Comparison of ENCODE assay signal across 11 cellular contexts in the genomic region with DNA sequence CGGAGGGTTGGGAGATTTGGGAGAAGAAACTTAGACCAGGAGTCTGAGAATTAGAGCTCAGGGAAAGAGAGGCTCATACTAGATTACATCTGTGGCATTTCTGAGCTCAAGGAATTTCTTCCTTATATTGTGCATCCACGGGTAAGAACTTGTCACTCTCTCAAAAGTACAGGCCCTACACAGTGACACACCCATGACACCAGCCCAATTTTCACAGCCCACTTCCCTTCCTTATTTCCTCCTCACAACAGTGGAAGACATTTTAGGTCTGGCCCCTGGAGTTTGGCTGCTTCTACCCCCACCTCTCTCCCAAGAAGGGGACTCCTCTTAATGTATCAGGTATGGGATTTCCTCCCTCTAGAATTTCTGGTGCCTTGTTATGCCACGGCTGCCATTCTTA. TPM values are rescaled to one million over a fixed set of nuclear protein-coding genes. Genes with fewer than 3 reads are reported as not detected.
DNase-seq lines count a peak whose midpoint lies in the region; ATAC-seq and TF ChIP-seq lines count a peak whose summit lies in the region.
"Had no signal": no experiment of that assay in that cellular context is flagged by ENCODE, and none has a peak within 500 bp of the region (broad histone marks: within the 10 kb centered on the region; RNA-seq: fewer than 3 reads in every experiment).

No MANE protein-coding gene starts in this region.

- H3K27ac Mint-ChIP-seq in activated CD4-positive, alpha-beta memory T cell treated with anti-CD3 and anti-CD28 coated beads, Interleukin-2, amount 10 ng/mL, durations not matched to agents 7 days and 5 days, result peak overlapping the region; percentile 48
- no peak overlapping the region for H3K27ac Mint-ChIP-seq in activated CD4-positive, alpha-beta memory T cell treated with anti-CD3 and anti-CD28 coated beads for 36 hours

- WGBS in esophagus, 2 donors, result 49% methylated on average over 3 of the region's 3 CpGs
- WGBS in gastroesophageal sphincter (ENCODE audit: low coverage in 1 of 2), 2 donors, result 63 to 83% methylated on average over 3 of the region's 3 CpGs
- 75 to 83% (median 81%) methylated on average over 3 of the region's 3 CpGs for WGBS in ovary, 3 donors

- TF ChIP-seq EP300 in gastroesophageal sphincter (IDR thresholded peaks at IDR 0.05) (no peak), ovary (IDR thresholded peaks at IDR 0.05) (no peak)

- no peaks in the 10 kb centered on the region for H3K9me3 Mint-ChIP-seq in activated CD4-positive, alpha-beta memory T cell treated with anti-CD3 and anti-CD28 coated beads, Interleukin-2, amount 10 ng/mL, durations not matched to agents 7 days and 5 days
- H3K9me3 Mint-ChIP-seq in activated CD4-positive, alpha-beta memory T cell treated with anti-CD3 and anti-CD28 coated beads for 36 hours, result no peaks in the 10 kb centered on the region

- no peak for ATAC-seq in gastroesophageal sphincter
- ATAC-seq in activated CD4-positive, CD25-positive, alpha-beta regulatory T cell treated with anti-CD3 and anti-CD28 coated beads, Interleukin-2, amount 50 U/mL, for 24 hours, result no peak

- TF ChIP-seq POLR2A in gastroesophageal sphincter (IDR thresholded peaks at IDR 0.05), result no peak
- no peak for TF ChIP-seq POLR2A in ovary (IDR thresholded peaks at IDR 0.05)

- POLR2A ChIA-PET in activated CD4-positive, alpha-beta memory T cell treated with anti-CD3 and anti-CD28 coated beads, Interleukin-2, amount 10 ng/mL, durations not matched to agents 7 days and 5 days (lab: Charles Lee), result interaction anchor here (1.0 to 1.4 kb wide), 2 partner anchors 17 to 104 kb away, joined by 3 read pairs; a partner anchor contains a TSS
- POLR2A ChIA-PET in activated CD4-positive, alpha-beta memory T cell treated with anti-CD3 and anti-CD28 coated beads for 36 hours (lab: Charles Lee), result interaction anchor here (0.6 to 0.9 kb wide), 3 partner anchors 18 to 61 kb away, joined by 4 to 5 read pairs (median 4); no protein-coding TSS in a partner anchor

- CTCF ChIA-PET in activated CD4-positive, alpha-beta memory T cell treated with anti-CD3 and anti-CD28 coated beads, Interleukin-2, amount 10 ng/mL, durations not matched to agents 7 days and 5 days (lab: Charles Lee), result interaction anchor here (0.5 to 3.6 kb wide), 11 partner anchors 8 to 142 kb away, joined by 3 to 25 read pairs (median 4); no protein-coding TSS in a partner anchor
- CTCF ChIA-PET in activated CD4-positive, alpha-beta memory T cell treated with anti-CD3 and anti-CD28 coated beads for 36 hours (lab: Charles Lee), result interaction anchor here (0.5 to 2.9 kb wide), 16 partner anchors 9 to 403 kb away, joined by 3 to 31 read pairs (median 4); a partner anchor contains a TSS

- no peaks in the 10 kb centered on the region for H3K9me3 ChIP-seq in esophagus (ENCODE audit: control insufficient read depth in 2 of 2, insufficient read depth in 1 of 2, low read depth in 1 of 2, low read length in 1 of 2)
- no peaks in the 10 kb centered on the region for H3K9me3 ChIP-seq in osteoblast (ENCODE audit: low read depth, low read length)
- H3K9me3 ChIP-seq in gastroesophageal sphincter, result no peaks in the 10 kb centered on the region
- no peaks in the 10 kb centered on the region for H3K9me3 ChIP-seq in ovary
- H3K9me3 ChIP-seq: body of pancreas had no signal

- H2AFZ ChIP-seq in osteoblast (ENCODE audit: low read length), result no peak overlapping the region

- no peak overlapping the region for H3K4me3 Mint-ChIP-seq in activated CD4-positive, alpha-beta memory T cell treated with anti-CD3 and anti-CD28 coated beads, Interleukin-2, amount 10 ng/mL, durations not matched to agents 7 days and 5 days
- H3K4me3 Mint-ChIP-seq in activated CD4-positive, alpha-beta memory T cell treated with anti-CD3 and anti-CD28 coated beads for 36 hours, result no peak overlapping the region

- H3K4me2 ChIP-seq in osteoblast (ENCODE audit: insufficient read depth, low read length), result no peak overlapping the region

- intact Hi-C loops in activated CD4-positive, alpha-beta memory T cell treated with anti-CD3 and anti-CD28 coated beads for 36 hours (cut with micrococcal nuclease), result no loop called here
- intact Hi-C loops in ovary (cut with DNase I), result no loop called here

- peaks cover 0 to 21% of the 10 kb centered on the region in 2 donors for H3K4me1 ChIP-seq in esophagus (ENCODE audit: control insufficient read depth in 2 of 2, insufficient read depth in 2 of 2, low read length in 1 of 2)
- no peaks in the 10 kb centered on the region for H3K4me1 ChIP-seq in osteoblast (ENCODE audit: insufficient read depth, low read length)
- peaks cover 0 to 21% (median 4%) of the 10 kb centered on the region in 3 donors for H3K4me1 ChIP-seq in gastroesophageal sphincter
- H3K4me1 ChIP-seq in ovary (ENCODE audit: insufficient read depth), result peaks cover 2% of the 10 kb centered on the region
- H3K4me1 ChIP-seq: body of pancreas had no signal

- TF ChIP-seq CTCF in osteoblast (IDR thresholded peaks at IDR 0.05; ENCODE audit: extremely low read depth, low read depth, low read length) (no peak), gastroesophageal sphincter (IDR thresholded peaks at IDR 0.05) (no peak), ovary (IDR thresholded peaks at IDR 0.05) (no peak)

- H3K79me2 ChIP-seq in osteoblast (ENCODE audit: insufficient read depth, low read length), result no peaks in the 10 kb centered on the region

- H3K36me3 Mint-ChIP-seq in activated CD4-positive, alpha-beta memory T cell treated with anti-CD3 and anti-CD28 coated beads, Interleukin-2, amount 10 ng/mL, durations not matched to agents 7 days and 5 days (ENCODE audit: low read depth), result peaks cover 58% of the 10 kb centered on the region
- peaks cover 24% of the 10 kb centered on the region for H3K36me3 Mint-ChIP-seq in activated CD4-positive, alpha-beta memory T cell treated with anti-CD3 and anti-CD28 coated beads for 36 hours

- H3K36me3 ChIP-seq in esophagus (ENCODE audit: control insufficient read depth in 2 of 2, insufficient read depth in 2 of 2, low read length in 1 of 2) (peaks cover 4% of the 10 kb centered on the region in 2 donors), osteoblast (ENCODE audit: insufficient read depth, low read length) (peaks cover 61% of the 10 kb centered on the region), gastroesophageal sphincter (peaks cover 2 to 56% of the 10 kb centered on the region in 2 donors), ovary (no peaks in the 10 kb centered on the region)

- H3K4me3 ChIP-seq in esophagus (ENCODE audit: low read depth in 1 of 2, low read length in 2 of 2), result no peak overlapping the region
- no peak overlapping the region for H3K4me3 ChIP-seq in osteoblast (ENCODE audit: insufficient read depth, low read length)
- H3K4me3 ChIP-seq in gastroesophageal sphincter, result no peak overlapping the region
- H3K4me3 ChIP-seq in ovary, result no peak overlapping the region
- H3K4me3 ChIP-seq: body of pancreas had no signal

- H3K4me1 Mint-ChIP-seq in activated CD4-positive, alpha-beta memory T cell treated with anti-CD3 and anti-CD28 coated beads, Interleukin-2, amount 10 ng/mL, durations not matched to agents 7 days and 5 days, result peaks cover 48% of the 10 kb centered on the region
- peaks cover 22% of the 10 kb centered on the region for H3K4me1 Mint-ChIP-seq in activated CD4-positive, alpha-beta memory T cell treated with anti-CD3 and anti-CD28 coated beads for 36 hours (ENCODE audit: low read depth)

- H4K20me1 ChIP-seq in osteoblast (ENCODE audit: insufficient read depth, low read length), result peaks cover 27% of the 10 kb centered on the region

- H3K27me3 Mint-ChIP-seq in activated CD4-positive, alpha-beta memory T cell treated with anti-CD3 and anti-CD28 coated beads, Interleukin-2, amount 10 ng/mL, durations not matched to agents 7 days and 5 days, result no peaks in the 10 kb centered on the region
- no peaks in the 10 kb centered on the region for H3K27me3 Mint-ChIP-seq in activated CD4-positive, alpha-beta memory T cell treated with anti-CD3 and anti-CD28 coated beads for 36 hours

- no peak for DNase-seq in activated CD4-positive, alpha-beta memory T cell treated with anti-CD3 and anti-CD28 coated beads, Interleukin-2, amount 10 ng/mL, durations not matched to agents 7 days and 5 days
- DNase-seq in activated CD4-positive, alpha-beta memory T cell treated with anti-CD3 and anti-CD28 coated beads for 36 hours, result no peak
- peak; percentile 52 for DNase-seq in NOMO-1 treated with DMSO at 0.1 percent for 48 hours (lab: John Stamatoyannopoulos, UW; ENCODE audit: unreplicated experiment)
- peak; percentile 51 for DNase-seq in osteoblast (ENCODE audit: insufficient read length, low spot score, missing footprints)
- DNase-seq in ovary, result no peak

- H3K27me3 ChIP-seq in esophagus (ENCODE audit: control insufficient read depth in 1 of 2, insufficient read depth in 2 of 2, low read length in 2 of 2), result no peaks in the 10 kb centered on the region
- H3K27me3 ChIP-seq in osteoblast (ENCODE audit: insufficient read depth, low read length), result no peaks in the 10 kb centered on the region
- no peaks in the 10 kb centered on the region for H3K27me3 ChIP-seq in gastroesophageal sphincter
- H3K27me3 ChIP-seq in ovary, result no peaks in the 10 kb centered on the region
- H3K27me3 ChIP-seq: body of pancreas had no signal

- H3K27ac ChIP-seq in esophagus (ENCODE audit: low read depth in 2 of 2, low read length in 1 of 2) (peak overlapping the region; percentile 52 to 75), osteoblast (ENCODE audit: low read depth, low read length) (no peak overlapping the region), gastroesophageal sphincter (peak overlapping the region in 2 of 4 donors; percentile 19 to 38), ovary (no peak overlapping the region)
- H3K27ac ChIP-seq: body of pancreas had no signal

RNA-seq across cellular contexts. Expression of a gene that starts 9.2 kb away (rescaled TPM):
- 1 to 10 TPM in 1 of 2 experiments, under 1 TPM in 1; 0.38 to 1.2 TPM for total RNA-seq in activated CD4-positive, alpha-beta memory T cell treated with anti-CD3 and anti-CD28 coated beads, Interleukin-2, amount 10 ng/mL, durations not matched to agents 7 days and 5 days
- 1 to 10 TPM; 1.3 TPM for total RNA-seq in activated CD4-positive, alpha-beta memory T cell treated with anti-CD3 and anti-CD28 coated beads for 36 hours
- polyA plus RNA-seq in esophagus (10 to 100 TPM; 44.6 to 49.9 TPM), ovary (1 to 10 TPM; 3.6 to 4.5 TPM)
- total RNA-seq in osteoblast (0.72 and 0.88 TPM in 2 replicates), gastroesophageal sphincter (10 to 100 TPM in 3 of 4 donors, 1 to 10 TPM in 1; 7.5 to 28.0 (median 19.5) TPM), ovary (10 to 100 TPM in 1 of 7 donors, 1 to 10 TPM in 6; 4.3 to 30.5 (median 6.5) TPM)

RNA-seq across cellular contexts. Expression of a gene that starts 25.3 kb away (rescaled TPM):
- total RNA-seq in activated CD4-positive, alpha-beta memory T cell treated with anti-CD3 and anti-CD28 coated beads, Interleukin-2, amount 10 ng/mL, durations not matched to agents 7 days and 5 days, result 100 to 1,000 TPM; 102 to 107 TPM
- 10 to 100 TPM; 33.8 to 34.9 TPM for total RNA-seq in activated CD4-positive, alpha-beta memory T cell treated with anti-CD3 and anti-CD28 coated beads for 36 hours
- polyA plus RNA-seq in esophagus (10 to 100 TPM; 20.0 to 42.8 TPM), ovary (10 to 100 TPM; 37.4 to 100.0 TPM)
- total RNA-seq in osteoblast (336 and 401 TPM in 2 replicates), gastroesophageal sphincter (100 to 1,000 TPM; 141 to 908 (median 220) TPM), ovary (10 to 100 TPM; 32.6 to 82.5 (median 41.5) TPM)

RNA-seq across cellular contexts. Expression of a gene that starts 29.5 kb away (rescaled TPM):
- total RNA-seq in activated CD4-positive, alpha-beta memory T cell treated with anti-CD3 and anti-CD28 coated beads, Interleukin-2, amount 10 ng/mL, durations not matched to agents 7 days and 5 days, result under 1 TPM; 0.18 to 0.25 TPM
- 1 to 10 TPM; 2.4 to 2.6 TPM for total RNA-seq in activated CD4-positive, alpha-beta memory T cell treated with anti-CD3 and anti-CD28 coated beads for 36 hours
- polyA plus RNA-seq in esophagus, result under 1 TPM; 0.29 TPM
- 0.36 TPM in 1 of 2 replicates, not detected in the other for total RNA-seq in osteoblast
- total RNA-seq in gastroesophageal sphincter, result under 1 TPM in 1 of 4 donors, not detected in 3; 0.54 TPM
- 1 to 10 TPM in 2 of 7 donors, under 1 TPM in 5; 0.12 to 3.1 (median 0.43) TPM for total RNA-seq in ovary
- polyA plus RNA-seq in ovary, result under 1 TPM; 0.22 to 0.42 TPM
- total RNA-seq: body of pancreas, left lobe of liver, NCI-H460 had no signal

Comparison
In these comparisons a context has a peak if more than half of its experiments do, and no peak if none do; other contexts are left out.
1. DNase-seq: peak in NOMO-1 treated with DMSO at 0.1 percent for 48 hours (single experiment) and osteoblast (single experiment); none in activated CD4-positive, alpha-beta memory T cell treated with anti-CD3 and anti-CD28 coated beads, Interleukin-2, amount 10 ng/mL, durations not matched to agents 7 days and 5 days (single experiment), activated CD4-positive, alpha-beta memory T cell treated with anti-CD3 and anti-CD28 coated beads for 36 hours (single experiment) and ovary (0 of 5).
2. H3K27ac ChIP-seq: peak in esophagus (2 of 2); none in osteoblast (single experiment) and ovary (0 of 2).